ENCODE assay signal across 9 cellular contexts in the genomic region with DNA sequence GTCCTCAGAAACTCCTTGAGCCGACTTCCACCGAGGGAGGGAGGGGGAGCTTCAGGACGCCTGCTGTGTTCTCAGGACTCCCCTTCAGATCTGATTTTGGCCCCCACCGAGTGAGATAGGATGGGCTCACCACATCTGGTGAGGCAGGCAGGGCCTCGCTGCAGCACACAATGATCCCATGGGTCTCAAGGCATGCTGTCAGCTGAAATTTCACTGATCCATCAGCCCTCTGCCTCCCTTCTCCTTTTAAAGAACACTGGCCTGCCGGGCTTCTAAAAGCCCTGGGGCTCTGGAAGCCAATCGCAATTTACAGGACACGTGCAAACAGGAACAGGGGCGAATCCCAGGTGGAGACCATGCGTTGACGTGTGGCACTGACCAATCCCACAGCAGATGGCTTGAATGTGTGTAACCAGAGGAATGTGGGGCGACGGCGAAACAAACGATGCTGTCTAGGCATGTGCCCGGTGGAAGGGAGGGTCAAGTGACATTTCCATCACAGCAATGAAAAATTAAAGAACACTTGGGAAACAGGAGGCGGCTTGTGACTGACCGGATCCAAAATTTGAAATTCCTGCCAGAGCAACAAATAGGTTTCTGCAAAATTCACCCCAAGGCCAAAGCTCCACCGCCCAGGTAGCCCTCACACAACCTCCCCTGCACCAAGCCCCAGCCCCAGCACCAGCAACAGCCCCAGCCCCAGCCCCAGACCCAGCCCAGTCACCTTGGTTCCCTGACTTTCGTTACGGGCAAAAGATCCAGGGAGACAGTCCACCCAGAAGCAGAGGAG.
A peak's percentile ranks its signal among the peaks of the same experiment; 100 is the strongest.
DNase-seq lines count a peak whose midpoint lies in the region; ATAC-seq lines count a peak whose summit lies in the region.
"Had no signal": no experiment of that assay in that cellular context is flagged by ENCODE, and none has a peak within 500 bp of the region (broad histone marks: within the 10 kb centered on the region; RNA-seq: fewer than 3 reads in every experiment).

No MANE protein-coding gene starts in this region.

- H3K4me1 ChIP-seq in BLaER1 treated with 17β-estradiol and CSF1 and Interleukin-3, amounts not matched to agents 10 nM and 100 nM: peaks cover 12 to 64% (median 52%) of the 10 kb centered on the region in 10 experiments
- no peaks in the 10 kb centered on the region for H3K4me1 ChIP-seq in HUES64 (ENCODE audit: insufficient read depth, low read length)
- peaks cover 11 to 16% of the 10 kb centered on the region in 2 donors for H3K4me1 ChIP-seq in naive thymus-derived CD4-positive, alpha-beta T cell (ENCODE audit: control insufficient read depth in 2 of 2, insufficient read depth in 2 of 2, low read length in 2 of 2)

- no peaks in the 10 kb centered on the region for H3K36me3 ChIP-seq in BLaER1 treated with 17β-estradiol and CSF1 and Interleukin-3, amounts not matched to agents 10 nM and 100 nM
- H3K36me3 ChIP-seq in HUES64 (ENCODE audit: insufficient read depth, low read length): no peaks in the 10 kb centered on the region
- no peaks in the 10 kb centered on the region for H3K36me3 ChIP-seq in naive thymus-derived CD4-positive, alpha-beta T cell (ENCODE audit: control insufficient read depth in 2 of 3, insufficient read depth in 3 of 3, low read length in 3 of 3)
- H3K36me3 ChIP-seq: neutrophil had no signal

- POLR2A ChIA-PET in naive thymus-derived CD4-positive, alpha-beta T cell (lab: Charles Lee): no interaction called here

- peaks cover 0 to 9% (median 0%) of the 10 kb centered on the region in 11 donors for H3K9me3 Mint-ChIP-seq in naive thymus-derived CD4-positive, alpha-beta T cell

- CTCF ChIA-PET in naive thymus-derived CD4-positive, alpha-beta T cell (lab: Charles Lee): no interaction called here

- H3K9ac ChIP-seq in BLaER1 treated with 17β-estradiol and CSF1 and Interleukin-3, amounts not matched to agents 10 nM and 100 nM: peak overlapping the region in 2 of 11 experiments; percentile 27 to 46; a peak in 1 of 22 replicates
- no peak overlapping the region for H3K9ac ChIP-seq in HUES64 (ENCODE audit: low read depth, low read length)

- H3K36me3 Mint-ChIP-seq in naive thymus-derived CD4-positive, alpha-beta T cell: peaks cover 0 to 8% (median 0%) of the 10 kb centered on the region in 5 donors

- H3K4me2 ChIP-seq in BLaER1 treated with 17β-estradiol and CSF1 and Interleukin-3, amounts not matched to agents 10 nM and 100 nM: peak overlapping the region; percentile 76 to 94 (median 91)

- no peak overlapping the region for H3K27ac ChIP-seq in BLaER1 treated with 17β-estradiol and CSF1 and Interleukin-3, amounts not matched to agents 10 nM and 100 nM
- H3K27ac ChIP-seq in HUES64 (ENCODE audit: low read depth, low read length): no peak overlapping the region
- no peak overlapping the region for H3K27ac ChIP-seq in naive thymus-derived CD4-positive, alpha-beta T cell (ENCODE audit: low read depth, low read length)
- H3K27ac ChIP-seq: neutrophil had no signal

- ATAC-seq in naive thymus-derived CD4-positive, alpha-beta T cell: no peak
- ATAC-seq in HG02973 (IDR thresholded peaks at IDR 0.05; ENCODE audit: unreplicated experiment): no peak

- H4K20me1 ChIP-seq in BLaER1 treated with 17β-estradiol and CSF1 and Interleukin-3, amounts not matched to agents 10 nM and 100 nM: peaks cover 0 to 51% (median 36%) of the 10 kb centered on the region in 11 experiments; a peak in 15 of 22 replicates

- H3K27me3 ChIP-seq in BLaER1 treated with 17β-estradiol and CSF1 and Interleukin-3, amounts not matched to agents 10 nM and 100 nM: peaks cover 76 to 100% (median 96%) of the 10 kb centered on the region in 11 experiments
- H3K27me3 ChIP-seq in HUES64 (ENCODE audit: insufficient read depth, low read length): peaks cover 100% of the 10 kb centered on the region
- H3K27me3 ChIP-seq in naive thymus-derived CD4-positive, alpha-beta T cell (ENCODE audit: control insufficient read depth in 2 of 2, insufficient read depth in 2 of 2, low read length in 2 of 2): peaks cover 0 to 12% of the 10 kb centered on the region in 2 donors

- intact Hi-C loops in naive thymus-derived CD4-positive, alpha-beta T cell (cut with micrococcal nuclease): loop anchor here in 1 of 2 donors (1.0 kb wide), 2 partner anchors 9 to 240 kb away; no protein-coding TSS in a partner anchor

- peak overlapping the region; percentile 63 to 97 (median 82) for H3K4me3 Mint-ChIP-seq in naive thymus-derived CD4-positive, alpha-beta T cell

- peaks cover 39 to 88% (median 75%) of the 10 kb centered on the region in 5 donors for H3K27me3 Mint-ChIP-seq in naive thymus-derived CD4-positive, alpha-beta T cell

- peaks cover 46 to 79% (median 51%) of the 10 kb centered on the region in 7 donors for H3K4me1 Mint-ChIP-seq in naive thymus-derived CD4-positive, alpha-beta T cell

- 39% methylated on average over 21 of the region's 21 CpGs for WGBS in HUES64

- peak overlapping the region; percentile 47 to 70 (median 60) for H3K4me3 ChIP-seq in BLaER1 treated with 17β-estradiol and CSF1 and Interleukin-3, amounts not matched to agents 10 nM and 100 nM
- peak overlapping the region; percentile 53 for H3K4me3 ChIP-seq in HUES64 (ENCODE audit: low read length)
- H3K4me3 ChIP-seq in naive thymus-derived CD4-positive, alpha-beta T cell (ENCODE audit: low read length): peak overlapping the region; percentile 34

- DNase-seq in cerebellar cortex (ENCODE audit: low spot score): peak; percentile 67
- DNase-seq in naive thymus-derived CD4-positive, alpha-beta T cell: no peak
- no peak for DNase-seq in stimulated activated CD8-positive, alpha-beta memory T cell treated with anti-CD3 and anti-CD28 coated beads, Interleukin-4, amount 100 ng/mL, for 48 hours
- DNase-seq in DMS114 treated with DMSO at 0.1 percent for 48 hours (lab: John Stamatoyannopoulos, UW; ENCODE audit: unreplicated experiment): no peak
- no peak for DNase-seq in iPS-NIHi11 (ENCODE audit: low spot score)

- peak overlapping the region in 2 of 9 donors; percentile 11 to 51 for H3K27ac Mint-ChIP-seq in naive thymus-derived CD4-positive, alpha-beta T cell

- no peaks in the 10 kb centered on the region for H3K9me3 ChIP-seq in BLaER1 treated with 17β-estradiol and CSF1 and Interleukin-3, amounts not matched to agents 10 nM and 100 nM (replicated peaks in 1 of 11)
- no peaks in the 10 kb centered on the region for H3K9me3 ChIP-seq in HUES64 (ENCODE audit: insufficient read depth, low read depth, low read length)
- no peaks in the 10 kb centered on the region for H3K9me3 ChIP-seq in naive thymus-derived CD4-positive, alpha-beta T cell (ENCODE audit: control insufficient read depth in 2 of 3, low read length in 3 of 3)
- H3K9me3 ChIP-seq: neutrophil had no signal
